In the genomic region with DNA sequence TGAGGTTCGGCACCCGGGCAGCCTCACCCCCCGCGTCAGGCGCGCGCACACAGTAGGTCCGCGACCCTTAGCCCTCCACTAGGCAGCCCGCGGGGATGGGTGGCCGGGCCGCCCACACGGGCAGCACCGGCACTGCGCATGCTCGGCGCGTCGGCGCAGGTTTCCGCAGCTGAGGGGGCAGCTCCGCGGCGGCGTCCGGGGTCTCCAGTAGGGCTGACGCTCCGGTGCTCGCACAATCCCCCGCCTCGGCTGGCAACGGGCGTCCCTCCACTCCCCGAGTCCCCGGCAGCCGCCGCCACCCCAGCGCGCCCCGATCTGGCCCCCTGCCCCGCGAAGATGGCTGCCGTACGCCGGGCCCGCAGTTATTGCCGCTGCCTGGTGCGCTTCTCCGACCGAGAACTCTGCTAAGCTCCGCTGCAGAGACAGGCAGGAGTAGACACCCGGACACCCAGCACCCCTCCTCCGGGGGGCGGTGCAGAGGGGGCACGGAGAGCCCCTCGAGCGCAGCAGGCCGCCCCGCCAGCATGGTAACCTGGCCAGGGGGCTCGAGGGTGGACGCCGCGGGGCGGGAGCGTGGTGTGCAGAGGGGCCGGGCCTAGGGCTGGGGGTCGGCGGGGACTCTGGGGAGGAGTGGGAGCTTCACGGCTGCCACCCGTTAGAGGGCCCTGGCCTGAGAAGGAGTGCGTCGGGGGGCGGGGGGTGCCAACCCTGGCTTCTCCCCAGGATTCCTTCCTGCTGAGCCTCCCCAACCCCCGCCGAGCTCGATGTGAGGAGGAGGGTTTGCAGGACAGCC, we compare ENCODE assay signal across 8 cellular contexts. TPM values are rescaled to one million over a fixed set of nuclear protein-coding genes. Genes with fewer than 3 reads are reported as not detected.
DNase-seq lines count a peak whose midpoint lies in the region; ATAC-seq, FAIRE-seq and TF ChIP-seq lines count a peak whose summit lies in the region.

A gene (plus strand): TSS at position 139 of the 793 bp plus-strand sequence. CDS start 386 bp downstream, at position 525.

- FAIRE-seq in HTR-8/SVneo (lab: Jason Lieb, UNC): peak; percentile 67

- ATAC-seq in GM21381 (IDR thresholded peaks at IDR 0.05; ENCODE audit: unreplicated experiment) (peak; percentile 50), psoas muscle (peak; percentile 74 to 83 (median 78))

- TF ChIP-seq CTCF in left ventricle myocardium inferior (IDR thresholded peaks at IDR 0.05; ENCODE audit: borderline replicate concordance) (no peak), psoas muscle (IDR thresholded peaks at IDR 0.05) (no peak), uterus (IDR thresholded peaks at IDR 0.05) (no peak)

- H3K27ac ChIP-seq in SK-N-MC (no peak within 1 kb of the TSS; the same call in 1 of the 2 replicates), left ventricle myocardium inferior (replicated peaks) (peak within 1 kb of the TSS; percentile 93), psoas muscle (peak within 1 kb of the TSS; percentile 94), uterus (peak within 1 kb of the TSS; percentile 92 to 96)

- H3K36me3 Mint-ChIP-seq in activated naive CD8-positive, alpha-beta T cell treated with anti-CD3 and anti-CD28 coated beads for 36 hours: peaks cover 3% of the 10 kb centered on the region

- no peaks in the 10 kb centered on the region for H3K27me3 ChIP-seq in left ventricle myocardium inferior (ENCODE audit: low read depth)
- H3K27me3 ChIP-seq in psoas muscle (ENCODE audit: insufficient read depth in 3 of 3, low read length in 2 of 3): no peaks in the 10 kb centered on the region
- H3K27me3 ChIP-seq in uterus: no peaks in the 10 kb centered on the region

- intact Hi-C loops in left ventricle myocardium inferior (cut with micrococcal nuclease) (no loop called here), psoas muscle (cut with DNase I) (no loop called here), uterus (cut with DNase I; ENCODE audit: low total_unique reads) (no loop called here)

- peaks cover 60% of the 10 kb centered on the region for H3K4me1 ChIP-seq in left ventricle myocardium inferior
- peaks cover 32% of the 10 kb centered on the region for H3K4me1 ChIP-seq in psoas muscle
- H3K4me1 ChIP-seq in uterus: peaks cover 0 to 7% of the 10 kb centered on the region in 2 donors

- H3K27me3 Mint-ChIP-seq in activated naive CD8-positive, alpha-beta T cell treated with anti-CD3 and anti-CD28 coated beads for 36 hours: no peaks in the 10 kb centered on the region

- 1% methylated on average over 61 to 77 of the region's 77 CpGs for WGBS in psoas muscle, 3 donors

- no peaks in the 10 kb centered on the region; the same call in 1 of the 2 replicates for H3K36me3 ChIP-seq in SK-N-MC (ENCODE audit: insufficient read depth, low read length)
- H3K36me3 ChIP-seq in left ventricle myocardium inferior: no peaks in the 10 kb centered on the region
- H3K36me3 ChIP-seq in psoas muscle (ENCODE audit: insufficient read depth in 1 of 2, low read depth in 1 of 2): peaks cover 0 to 18% of the 10 kb centered on the region in 2 donors
- H3K36me3 ChIP-seq in uterus: no peaks in the 10 kb centered on the region

- peak within 1 kb of the TSS; percentile 100 for H3K27ac Mint-ChIP-seq in activated naive CD8-positive, alpha-beta T cell treated with anti-CD3 and anti-CD28 coated beads for 36 hours

- H3K9me3 ChIP-seq in SK-N-MC (ENCODE audit: low read depth, low read length): no peaks in the 10 kb centered on the region
- H3K9me3 ChIP-seq in left ventricle myocardium inferior (replicated peaks): no peaks in the 10 kb centered on the region
- H3K9me3 ChIP-seq in psoas muscle: no peaks in the 10 kb centered on the region
- H3K9me3 ChIP-seq in uterus: no peaks in the 10 kb centered on the region

- H3K4me1 Mint-ChIP-seq in activated naive CD8-positive, alpha-beta T cell treated with anti-CD3 and anti-CD28 coated beads for 36 hours: peaks cover 47% of the 10 kb centered on the region

- peak; percentile 4 to 60 for TF ChIP-seq POLR2A in uterus (IDR thresholded peaks at IDR 0.05)

- no peaks in the 10 kb centered on the region for H3K9me3 Mint-ChIP-seq in activated naive CD8-positive, alpha-beta T cell treated with anti-CD3 and anti-CD28 coated beads for 36 hours

- peak within 1 kb of the TSS; percentile 98 for H3K4me3 Mint-ChIP-seq in activated naive CD8-positive, alpha-beta T cell treated with anti-CD3 and anti-CD28 coated beads for 36 hours

- H3K9ac ChIP-seq in SK-N-MC (ENCODE audit: insufficient read length): peak within 1 kb of the TSS; percentile 86

- DNase-seq in DMS79 (lab: John Stamatoyannopoulos, UW) (peak; percentile 47), HTR-8/SVneo (ENCODE audit: insufficient read length, low spot score) (peak; percentile 79), SK-N-MC (ENCODE audit: low read depth, low spot score) (no peak), left ventricle myocardium inferior (peak; percentile 72), psoas muscle (peak; percentile 74 to 88), uterus (peak; percentile 52 to 75)
- peak; percentile 85 for DNase-seq in activated naive CD8-positive, alpha-beta T cell treated with anti-CD3 and anti-CD28 coated beads for 36 hours

- H3K4me3 ChIP-seq in SK-N-MC (peak within 1 kb of the TSS; percentile 85), left ventricle myocardium inferior (peak within 1 kb of the TSS; percentile 78), psoas muscle (peak within 1 kb of the TSS; percentile 94), uterus (peak within 1 kb of the TSS; percentile 86 to 93)

RNA-seq across cellular contexts. Expression of the gene that starts here (rescaled TPM):
- 10 to 100 TPM; 55.4 to 56.2 TPM for total RNA-seq in activated naive CD8-positive, alpha-beta T cell treated with anti-CD3 and anti-CD28 coated beads for 36 hours
- total RNA-seq in left ventricle myocardium inferior (56.4 TPM), psoas muscle (10 to 100 TPM; 34.6 to 74.2 (median 46.0) TPM), uterus (100 to 1,000 TPM in 1 of 4 donors, 10 to 100 TPM in 3; 13.8 to 138 (median 34.4) TPM)
- 10 to 100 TPM; 23.2 to 49.8 (median 29.8) TPM for polyA plus RNA-seq in psoas muscle
